9 cellular contexts compared by ENCODE assay signal in genomic region chr11:102422817-102423725, GRCh38. TPM values are rescaled to one million over a fixed set of nuclear protein-coding genes. Genes with fewer than 3 reads are reported as not detected.
A peak's percentile ranks its signal among the peaks of the same experiment; 100 is the strongest.
DNase-seq lines count a peak whose midpoint lies in the region; ATAC-seq, FAIRE-seq and TF ChIP-seq lines count a peak whose summit lies in the region.
"Had no signal": no experiment of that assay in that cellular context is flagged by ENCODE, and none has a peak within 500 bp of the region (broad histone marks: within the 10 kb centered on the region; RNA-seq: fewer than 3 reads in every experiment).

No MANE protein-coding gene starts in this region.

- H3K27me3 Mint-ChIP-seq in CD4-positive, alpha-beta T cell = no peaks in the 10 kb centered on the region
- H3K27me3 Mint-ChIP-seq in IgD-negative memory B cell = no peaks in the 10 kb centered on the region
- no peaks in the 10 kb centered on the region for H3K27me3 Mint-ChIP-seq in activated T-helper 1 cell treated with anti-CD3 and anti-CD28 coated beads, Interleukin-12 subunit alpha, Interleukin-12 subunit beta, Interleukin-2, Interleukin-4 antibody, amounts not matched to agents 30 ng/mL and 10 ng/mL and 1 ng/mL, durations not matched to agents 14 hours and 24 hours and 36 hours (ENCODE audit: insufficient read depth)

- no peak for TF ChIP-seq POLR2A in H54 (IDR thresholded peaks at IDR 0.05; ENCODE audit: low read depth, low read length)

- DNase-seq in CD4-positive, alpha-beta T cell = no peak
- no peak for DNase-seq in activated T-helper 1 cell treated with anti-CD3 and anti-CD28 coated beads, Interleukin-12 subunit alpha, Interleukin-12 subunit beta, Interleukin-2, Interleukin-4 antibody, amounts not matched to agents 30 ng/mL and 10 ng/mL and 1 ng/mL, durations not matched to agents 14 hours and 24 hours and 36 hours (ENCODE audit: low spot score)
- DNase-seq in medulla oblongata (ENCODE audit: extremely low spot score) (peak; percentile 79), amniotic stem cell (lab: John Stamatoyannopoulos, UW) (no peak), NOMO-1 (lab: John Stamatoyannopoulos, UW; ENCODE audit: unreplicated experiment in 2 of 2) (no peak), putamen (ENCODE audit: low spot score) (no peak), H54 (ENCODE audit: insufficient read length, low spot score) (no peak)
- DNase-seq: NCI-H510A had no signal

- H3K27ac Mint-ChIP-seq in CD4-positive, alpha-beta T cell = peak overlapping the region; percentile 81
- H3K27ac Mint-ChIP-seq in IgD-negative memory B cell = peak overlapping the region in 2 of 3 donors; percentile 20 to 75
- peak overlapping the region; percentile 23 for H3K27ac Mint-ChIP-seq in activated T-helper 1 cell treated with anti-CD3 and anti-CD28 coated beads, Interleukin-12 subunit alpha, Interleukin-12 subunit beta, Interleukin-2, Interleukin-4 antibody, amounts not matched to agents 30 ng/mL and 10 ng/mL and 1 ng/mL, durations not matched to agents 14 hours and 24 hours and 36 hours

- no peaks in the 10 kb centered on the region for H3K9me3 ChIP-seq in CD4-positive, alpha-beta T cell (ENCODE audit: control insufficient read depth, low read length)

- peak overlapping the region; percentile 21 for H3K4me3 Mint-ChIP-seq in CD4-positive, alpha-beta T cell
- H3K4me3 Mint-ChIP-seq in IgD-negative memory B cell = no peak overlapping the region
- no peak overlapping the region for H3K4me3 Mint-ChIP-seq in activated T-helper 1 cell treated with anti-CD3 and anti-CD28 coated beads, Interleukin-12 subunit alpha, Interleukin-12 subunit beta, Interleukin-2, Interleukin-4 antibody, amounts not matched to agents 30 ng/mL and 10 ng/mL and 1 ng/mL, durations not matched to agents 14 hours and 24 hours and 36 hours

- H3K36me3 Mint-ChIP-seq in CD4-positive, alpha-beta T cell (ENCODE audit: low read depth) = peaks cover 50% of the 10 kb centered on the region
- peaks cover 4% of the 10 kb centered on the region for H3K36me3 Mint-ChIP-seq in IgD-negative memory B cell
- peaks cover 23% of the 10 kb centered on the region for H3K36me3 Mint-ChIP-seq in activated T-helper 1 cell treated with anti-CD3 and anti-CD28 coated beads, Interleukin-12 subunit alpha, Interleukin-12 subunit beta, Interleukin-2, Interleukin-4 antibody, amounts not matched to agents 30 ng/mL and 10 ng/mL and 1 ng/mL, durations not matched to agents 14 hours and 24 hours and 36 hours (ENCODE audit: low read depth)

- peaks cover 93% of the 10 kb centered on the region for H3K4me1 Mint-ChIP-seq in CD4-positive, alpha-beta T cell (ENCODE audit: low read depth)
- H3K4me1 Mint-ChIP-seq in IgD-negative memory B cell = peaks cover 14 to 37% (median 26%) of the 10 kb centered on the region in 3 donors
- H3K4me1 Mint-ChIP-seq in activated T-helper 1 cell treated with anti-CD3 and anti-CD28 coated beads, Interleukin-12 subunit alpha, Interleukin-12 subunit beta, Interleukin-2, Interleukin-4 antibody, amounts not matched to agents 30 ng/mL and 10 ng/mL and 1 ng/mL, durations not matched to agents 14 hours and 24 hours and 36 hours (ENCODE audit: low read depth) = peaks cover 82% of the 10 kb centered on the region

- intact Hi-C loops in CD4-positive, alpha-beta T cell (cut with DNase I, micrococcal nuclease) = no loop called here
- intact Hi-C loops in activated T-helper 1 cell treated with anti-CD3 and anti-CD28 coated beads, Interleukin-12 subunit alpha, Interleukin-12 subunit beta, Interleukin-2, Interleukin-4 antibody, amounts not matched to agents 30 ng/mL and 10 ng/mL and 1 ng/mL, durations not matched to agents 14 hours and 24 hours and 36 hours (cut with micrococcal nuclease) = no loop called here

- TF ChIP-seq CTCF in CD4-positive, alpha-beta T cell (IDR thresholded peaks at IDR 0.05) = no peak

- peak overlapping the region; percentile 8 for H3K27ac ChIP-seq in CD4-positive, alpha-beta T cell (ENCODE audit: low read depth, low read length)

- FAIRE-seq in H54 (lab: Jason Lieb, UNC) = no peak

- ATAC-seq in CD4-positive, alpha-beta T cell (ENCODE audit: poor library complexity) = peak; percentile 26

- no peaks in the 10 kb centered on the region for H3K9me3 Mint-ChIP-seq in CD4-positive, alpha-beta T cell
- H3K9me3 Mint-ChIP-seq in IgD-negative memory B cell = peaks cover 2 to 6% (median 2%) of the 10 kb centered on the region in 3 donors
- peaks cover 8% of the 10 kb centered on the region for H3K9me3 Mint-ChIP-seq in activated T-helper 1 cell treated with anti-CD3 and anti-CD28 coated beads, Interleukin-12 subunit alpha, Interleukin-12 subunit beta, Interleukin-2, Interleukin-4 antibody, amounts not matched to agents 30 ng/mL and 10 ng/mL and 1 ng/mL, durations not matched to agents 14 hours and 24 hours and 36 hours

- POLR2A ChIA-PET in CD4-positive, alpha-beta T cell (lab: Charles Lee) = interaction anchor here (0.7 to 2.0 kb wide), 5 partner anchors 8 to 29 kb away, joined by 3 to 11 read pairs (median 4); no protein-coding TSS in a partner anchor

- no peaks in the 10 kb centered on the region for H3K27me3 ChIP-seq in CD4-positive, alpha-beta T cell (ENCODE audit: control insufficient read depth, insufficient read depth, low read length)

- CTCF ChIA-PET in CD4-positive, alpha-beta T cell (lab: Charles Lee) = interaction anchor here (1.1 to 1.8 kb wide), 4 partner anchors 10 to 129 kb away, joined by 4 to 5 read pairs (median 4); no protein-coding TSS in a partner anchor

RNA-seq across cellular contexts. Expression of gene TMEM123, which starts 29.5 kb away (rescaled TPM):
- total RNA-seq in CD4-positive, alpha-beta T cell = 100 to 1,000 TPM; 288 to 307 TPM
- 179 TPM for polyA plus RNA-seq in IgD-negative memory B cell
- total RNA-seq in activated T-helper 1 cell treated with anti-CD3 and anti-CD28 coated beads, Interleukin-12 subunit alpha, Interleukin-12 subunit beta, Interleukin-2, Interleukin-4 antibody, amounts not matched to agents 30 ng/mL and 10 ng/mL and 1 ng/mL, durations not matched to agents 14 hours and 24 hours and 36 hours = 206 and 231 TPM in 2 replicates

Comparison
In these comparisons a context has a peak if more than half of its experiments do, and no peak if none do; other contexts are left out.
1. H3K27ac Mint-ChIP-seq: peak in every context shown above with its lines; median percentile 81 in CD4-positive, alpha-beta T cell; 48 in IgD-negative memory B cell; 23 in activated T-helper 1 cell treated with anti-CD3 and anti-CD28 coated beads, Interleukin-12 subunit alpha, Interleukin-12 subunit beta, Interleukin-2, Interleukin-4 antibody, amounts not matched to agents 30 ng/mL and 10 ng/mL and 1 ng/mL, durations not matched to agents 14 hours and 24 hours and 36 hours.